In the genomic region with DNA sequence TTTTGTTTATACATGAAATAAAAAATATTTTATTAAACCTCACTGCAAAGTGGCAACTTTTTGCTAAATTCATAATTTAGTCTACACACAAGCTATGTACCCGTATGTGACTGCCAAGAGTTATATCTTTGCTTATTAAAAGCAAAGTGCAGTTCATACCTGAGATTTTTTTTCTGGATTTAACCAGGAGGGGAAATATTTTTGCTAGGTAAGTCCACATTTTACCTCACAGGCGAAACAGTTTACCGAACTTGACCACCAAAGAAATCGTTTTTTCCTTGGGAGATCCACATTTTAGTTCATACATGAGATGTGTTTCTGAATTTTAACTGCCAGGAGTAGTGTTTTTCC, we compare ENCODE assay signal across 8 cellular contexts. TPM values are rescaled to one million over a fixed set of nuclear protein-coding genes. Genes with fewer than 3 reads are reported as not detected.
A peak's percentile ranks its signal among the peaks of the same experiment; 100 is the strongest.
DNase-seq lines count a peak whose midpoint lies in the region; ATAC-seq and TF ChIP-seq lines count a peak whose summit lies in the region.

No MANE protein-coding gene starts in this region.

- H3K9me3 ChIP-seq in tibial artery: no peaks in the 10 kb centered on the region

- CTCF ChIA-PET in activated naive CD4-positive, alpha-beta T cell treated with anti-CD3 and anti-CD28 coated beads, Interleukin-2, amount 10 ng/mL, durations not matched to agents 7 days and 5 days (lab: Charles Lee): no interaction called here

- H3K4me1 ChIP-seq in tibial artery: peaks cover 0 to 53% (median 37%) of the 10 kb centered on the region in 4 donors

- H3K9me3 Mint-ChIP-seq in activated naive CD4-positive, alpha-beta T cell treated with anti-CD3 and anti-CD28 coated beads, Interleukin-2, amount 10 ng/mL, durations not matched to agents 7 days and 5 days: no peaks in the 10 kb centered on the region
- no peaks in the 10 kb centered on the region for H3K9me3 Mint-ChIP-seq in activated naive CD4-positive, alpha-beta T cell treated with anti-CD3 and anti-CD28 coated beads, Interleukin-2, amount 50 U/mL, for 72 hours
- H3K9me3 Mint-ChIP-seq in activated naive CD8-positive, alpha-beta T cell treated with anti-CD3 and anti-CD28 coated beads, Interleukin-2, amount 50 U/mL, for 24 hours: no peaks in the 10 kb centered on the region
- no peaks in the 10 kb centered on the region for H3K9me3 Mint-ChIP-seq in memory B cell

- peaks cover 3% of the 10 kb centered on the region for H3K27me3 Mint-ChIP-seq in activated naive CD4-positive, alpha-beta T cell treated with anti-CD3 and anti-CD28 coated beads, Interleukin-2, amount 10 ng/mL, durations not matched to agents 7 days and 5 days
- no peaks in the 10 kb centered on the region for H3K27me3 Mint-ChIP-seq in activated naive CD8-positive, alpha-beta T cell treated with anti-CD3 and anti-CD28 coated beads, Interleukin-2, amount 50 U/mL, for 24 hours
- H3K27me3 Mint-ChIP-seq in memory B cell: no peaks in the 10 kb centered on the region

- peaks cover 11% of the 10 kb centered on the region for H3K36me3 Mint-ChIP-seq in activated naive CD4-positive, alpha-beta T cell treated with anti-CD3 and anti-CD28 coated beads, Interleukin-2, amount 10 ng/mL, durations not matched to agents 7 days and 5 days
- peaks cover 6 to 13% of the 10 kb centered on the region in 2 donors for H3K36me3 Mint-ChIP-seq in activated naive CD4-positive, alpha-beta T cell treated with anti-CD3 and anti-CD28 coated beads, Interleukin-2, amount 50 U/mL, for 72 hours
- H3K36me3 Mint-ChIP-seq in activated naive CD8-positive, alpha-beta T cell treated with anti-CD3 and anti-CD28 coated beads, Interleukin-2, amount 50 U/mL, for 24 hours (ENCODE audit: low read depth): peaks cover 19% of the 10 kb centered on the region
- peaks cover 18% of the 10 kb centered on the region for H3K36me3 Mint-ChIP-seq in memory B cell

- no peak for TF ChIP-seq CTCF in tibial artery (IDR thresholded peaks at IDR 0.05)

- intact Hi-C loops in tibial artery (cut with DNase I; ENCODE audit: low total_unique reads): no loop called here

- H3K27ac ChIP-seq in tibial artery: peak overlapping the region in 1 of 2 donors; percentile 67

- no peak for ATAC-seq in activated naive CD4-positive, alpha-beta T cell treated with anti-CD3 and anti-CD28 coated beads, Interleukin-2, amount 50 U/mL, for 72 hours
- no peak for ATAC-seq in activated naive CD8-positive, alpha-beta T cell treated with anti-CD3 and anti-CD28 coated beads, Interleukin-2, amount 50 U/mL, for 24 hours
- ATAC-seq in memory B cell (ENCODE audit: low read depth): no peak

- no peaks in the 10 kb centered on the region for H3K27me3 ChIP-seq in tibial artery

- peaks cover 37% of the 10 kb centered on the region for H3K4me1 Mint-ChIP-seq in activated naive CD4-positive, alpha-beta T cell treated with anti-CD3 and anti-CD28 coated beads, Interleukin-2, amount 10 ng/mL, durations not matched to agents 7 days and 5 days
- peaks cover 33% of the 10 kb centered on the region for H3K4me1 Mint-ChIP-seq in activated naive CD8-positive, alpha-beta T cell treated with anti-CD3 and anti-CD28 coated beads, Interleukin-2, amount 50 U/mL, for 24 hours
- peaks cover 27% of the 10 kb centered on the region for H3K4me1 Mint-ChIP-seq in memory B cell

- DNase-seq in activated naive CD4-positive, alpha-beta T cell treated with anti-CD3 and anti-CD28 coated beads, Interleukin-2, amount 10 ng/mL, durations not matched to agents 7 days and 5 days: no peak
- no peak for DNase-seq in activated naive CD4-positive, alpha-beta T cell treated with anti-CD3 and anti-CD28 coated beads, Interleukin-2, amount 50 U/mL, for 72 hours (ENCODE audit: low spot score in 2 of 2)
- no peak for DNase-seq in activated naive CD8-positive, alpha-beta T cell treated with anti-CD3 and anti-CD28 coated beads, Interleukin-2, amount 50 U/mL, for 24 hours
- no peak for DNase-seq in memory B cell (ENCODE audit: low spot score in 2 of 2)
- no peak for DNase-seq in tibial artery
- no peak for DNase-seq in NCI-H1105 (lab: John Stamatoyannopoulos, UW)
- DNase-seq in RPMI8226: no peak
- no peak for DNase-seq in superior temporal gyrus (ENCODE audit: extremely low spot score)

- peak overlapping the region; percentile 91 to 93 for H3K4me3 ChIP-seq in tibial artery

- H3K4me3 Mint-ChIP-seq in activated naive CD4-positive, alpha-beta T cell treated with anti-CD3 and anti-CD28 coated beads, Interleukin-2, amount 10 ng/mL, durations not matched to agents 7 days and 5 days: peak overlapping the region; percentile 84
- peak overlapping the region; percentile 89 for H3K4me3 Mint-ChIP-seq in activated naive CD8-positive, alpha-beta T cell treated with anti-CD3 and anti-CD28 coated beads, Interleukin-2, amount 50 U/mL, for 24 hours
- H3K4me3 Mint-ChIP-seq in memory B cell: peak overlapping the region; percentile 61

- peak overlapping the region; percentile 24 for H3K27ac Mint-ChIP-seq in activated naive CD4-positive, alpha-beta T cell treated with anti-CD3 and anti-CD28 coated beads, Interleukin-2, amount 10 ng/mL, durations not matched to agents 7 days and 5 days
- peak overlapping the region in 1 of 2 donors; percentile 88 for H3K27ac Mint-ChIP-seq in activated naive CD4-positive, alpha-beta T cell treated with anti-CD3 and anti-CD28 coated beads, Interleukin-2, amount 50 U/mL, for 72 hours
- H3K27ac Mint-ChIP-seq in activated naive CD8-positive, alpha-beta T cell treated with anti-CD3 and anti-CD28 coated beads, Interleukin-2, amount 50 U/mL, for 24 hours: peak overlapping the region; percentile 39
- no peak overlapping the region for H3K27ac Mint-ChIP-seq in memory B cell

- H3K36me3 ChIP-seq in tibial artery: peaks cover 13 to 26% (median 23%) of the 10 kb centered on the region in 3 donors

RNA-seq across cellular contexts. Expression of gene JSRP1, which starts 12.2 kb away (rescaled TPM):
- under 1 TPM; 0.39 to 0.56 TPM for total RNA-seq in activated naive CD4-positive, alpha-beta T cell treated with anti-CD3 and anti-CD28 coated beads, Interleukin-2, amount 50 U/mL, for 72 hours

RNA-seq across cellular contexts. Expression of gene PEAK3, which starts 13.5 kb away (rescaled TPM):
- total RNA-seq in activated naive CD4-positive, alpha-beta T cell treated with anti-CD3 and anti-CD28 coated beads, Interleukin-2, amount 50 U/mL, for 72 hours: not detected

RNA-seq across cellular contexts. Expression of gene AMH, which starts 19.3 kb away (rescaled TPM):
- 1 to 10 TPM; 1.9 to 2.9 TPM for total RNA-seq in activated naive CD4-positive, alpha-beta T cell treated with anti-CD3 and anti-CD28 coated beads, Interleukin-2, amount 50 U/mL, for 72 hours

RNA-seq across cellular contexts. Expression of gene SF3A2, which starts 31.8 kb away (rescaled TPM):
- 100 to 1,000 TPM; 145 to 154 TPM for total RNA-seq in activated naive CD4-positive, alpha-beta T cell treated with anti-CD3 and anti-CD28 coated beads, Interleukin-2, amount 50 U/mL, for 72 hours

RNA-seq across cellular contexts. Expression of gene PLEKHJ1, which starts 32.3 kb away (rescaled TPM):
- total RNA-seq in activated naive CD4-positive, alpha-beta T cell treated with anti-CD3 and anti-CD28 coated beads, Interleukin-2, amount 50 U/mL, for 72 hours: 10 to 100 TPM; 41.9 to 69.9 TPM
